In the genomic region with DNA sequence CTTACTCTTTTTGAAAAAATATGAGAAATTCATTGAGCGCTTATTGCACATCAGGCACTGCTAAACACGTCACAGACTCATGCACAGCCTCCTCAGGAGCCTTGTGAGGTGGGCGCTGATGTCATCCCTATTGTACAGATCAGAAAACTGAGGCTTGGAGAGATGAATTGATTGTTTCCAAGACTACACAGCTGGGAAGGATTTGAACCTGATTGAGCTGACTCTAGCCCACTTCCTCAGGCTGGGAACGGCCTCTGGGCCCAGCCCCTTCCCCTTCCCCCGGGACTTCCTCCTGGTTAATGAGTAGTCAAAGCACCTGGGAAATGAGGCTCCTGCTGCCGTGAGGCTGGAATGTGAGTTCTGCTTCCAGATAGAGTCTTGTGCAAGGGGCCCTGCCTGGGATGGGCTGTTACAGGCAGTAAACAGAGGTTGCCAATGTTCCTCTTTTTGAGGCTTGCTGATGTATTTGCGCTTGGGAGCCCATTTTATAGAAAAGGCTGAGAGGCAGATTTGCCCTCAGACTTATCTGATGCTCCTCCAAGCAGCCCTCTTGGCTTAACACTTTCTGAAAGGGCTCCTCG, we compare ENCODE assay signal across 14 cellular contexts. TPM values are rescaled to one million over a fixed set of nuclear protein-coding genes. Genes with fewer than 3 reads are reported as not detected.
A peak's percentile ranks its signal among the peaks of the same experiment; 100 is the strongest.
DNase-seq lines count a peak whose midpoint lies in the region; ATAC-seq and TF ChIP-seq lines count a peak whose summit lies in the region.
"Had no signal": no experiment of that assay in that cellular context is flagged by ENCODE, and none has a peak within 500 bp of the region (broad histone marks: within the 10 kb centered on the region; RNA-seq: fewer than 3 reads in every experiment).

No MANE protein-coding gene starts in this region.

- WGBS in stomach, 5 donors, result 59 to 67% (median 61%) methylated on average over 8 of the region's 8 CpGs

- no peak for TF ChIP-seq EP300 in stomach (IDR thresholded peaks at IDR 0.05)

- DNase-seq in DMS53 (lab: John Stamatoyannopoulos, UW) (peak; percentile 42), DMS53 treated with DMSO at 0.1 percent for 48 hours (lab: John Stamatoyannopoulos, UW; ENCODE audit: unreplicated experiment) (no peak), SIG-M5 treated with dmso at 0.1 percent for 504 hours (lab: John Stamatoyannopoulos, UW; ENCODE audit: unreplicated experiment) (peak; percentile 80), kidney tubule cell (ENCODE audit: low spot score) (peak; percentile 69), stomach (peak; percentile 67), SJCRH30 (no peak), cortex of kidney (lab: John Stamatoyannopoulos, UW) (no peak)
- DNase-seq: activated CD4-positive, alpha-beta T cell treated with anti-CD3 and anti-CD28 coated beads for 48 hours; foreskin melanocyte; midbrain; NCI-H2107; SHP77 treated with DMSO at 0.1 percent for 48 hours had no signal

- no peak for TF ChIP-seq CTCF in stomach (IDR thresholded peaks at IDR 0.05)

- intact Hi-C loops in stomach (cut with DNase I; ENCODE audit: low total_unique reads), result no loop called here

- peaks cover 32 to 71% (median 51%) of the 10 kb centered on the region in 4 donors for H3K4me1 ChIP-seq in stomach
- no peaks in the 10 kb centered on the region for H3K4me1 ChIP-seq in SJCRH30

- H3K27ac ChIP-seq in stomach (peak overlapping the region in 4 of 5 donors; percentile 6 to 65 (median 46)), SJCRH30 (no peak overlapping the region)
- H3K27ac ChIP-seq: 22Rv1 had no signal

- no peaks in the 10 kb centered on the region for H3K27me3 ChIP-seq in stomach
- no peaks in the 10 kb centered on the region for H3K27me3 ChIP-seq in SJCRH30

- H3K9me3 ChIP-seq in stomach (no peaks in the 10 kb centered on the region), SJCRH30 (replicated peaks) (no peaks in the 10 kb centered on the region)

- H3K4me3 ChIP-seq in stomach (no peak overlapping the region), SJCRH30 (no peak overlapping the region)

- H3K36me3 ChIP-seq in stomach (peaks cover 6 to 34% (median 24%) of the 10 kb centered on the region in 4 donors), SJCRH30 (no peaks in the 10 kb centered on the region)

- no peak for ATAC-seq in HG03108 (IDR thresholded peaks at IDR 0.05; ENCODE audit: unreplicated experiment)

- TF ChIP-seq POLR2A in stomach (IDR thresholded peaks at IDR 0.05), result no peak

RNA-seq across cellular contexts. Expression of gene SLC6A6, which starts 16.4 kb away (rescaled TPM):
- total RNA-seq in stomach, result 10 to 100 TPM; 15.6 to 36.7 (median 28.0) TPM
- 1 to 10 TPM; 3.0 to 6.8 (median 4.9) TPM for polyA plus RNA-seq in stomach
- total RNA-seq in SJCRH30 (2014; rRNA removed; shearing (Covaris generic)), result 10.5 and 10.9 TPM in 2 replicates

Comparison
In these comparisons a context has a peak if more than half of its experiments do, and no peak if none do; other contexts are left out.
1. DNase-seq: peak in DMS53 (single experiment), SIG-M5 treated with dmso at 0.1 percent for 504 hours (single experiment), kidney tubule cell (single experiment) and stomach (single experiment); none in DMS53 treated with DMSO at 0.1 percent for 48 hours (single experiment), SJCRH30 (0 of 2) and cortex of kidney (single experiment).